In the genomic region with DNA sequence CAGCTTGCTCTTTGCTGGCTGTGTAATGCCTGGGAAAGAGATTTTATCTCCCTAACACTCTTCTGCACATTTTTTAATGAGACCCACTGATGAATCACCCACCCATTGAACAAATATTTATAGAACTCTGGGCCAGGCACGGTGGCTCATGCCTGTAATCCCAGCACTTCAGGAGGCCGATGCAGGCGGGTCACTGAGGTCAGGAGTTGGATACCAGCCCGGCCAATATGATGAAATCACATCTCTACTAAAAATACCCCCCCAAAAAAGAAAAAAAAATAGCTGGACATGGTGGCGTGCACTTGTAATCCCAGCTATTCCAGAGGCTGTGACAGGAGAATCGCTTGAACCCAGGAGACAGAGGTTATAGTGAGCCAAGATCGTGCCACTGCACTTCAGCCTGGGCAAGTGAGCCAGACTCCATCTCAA, we compare ENCODE assay signal across 10 cellular contexts.
A peak's percentile ranks its signal among the peaks of the same experiment; 100 is the strongest.
DNase-seq lines count a peak whose midpoint lies in the region; ATAC-seq and TF ChIP-seq lines count a peak whose summit lies in the region.
"Had no signal": no experiment of that assay in that cellular context is flagged by ENCODE, and none has a peak within 500 bp of the region (broad histone marks: within the 10 kb centered on the region; RNA-seq: fewer than 3 reads in every experiment).

No MANE protein-coding gene starts in this region.

- intact Hi-C loops in dendritic cell treated with granulocyte-macrophage colony-stimulating factor and Interleukin-4, amounts not matched to agents 40 ng/mL and 50 ng/mL, for 4 days (cut with micrococcal nuclease): no loop called here

- peaks cover 7 to 29% (median 15%) of the 10 kb centered on the region in 4 donors for H3K4me1 ChIP-seq in liver (ENCODE audit: control insufficient read depth in 4 of 4, insufficient read depth in 4 of 4, low read length in 3 of 4)

- DNase-seq in LNCaP clone FGC (ENCODE audit: low read depth): peak; percentile 62
- DNase-seq in ureter (ENCODE audit: low spot score): peak; percentile 77
- DNase-seq in stimulated activated CD8-positive, alpha-beta memory T cell treated with anti-CD3 and anti-CD28 coated beads, Interleukin-4, amount 100 ng/mL, for 48 hours: no peak
- no peak for DNase-seq in central memory CD4-positive, alpha-beta T cell
- no peak for DNase-seq in foreskin melanocyte
- DNase-seq: activated CD4-positive, alpha-beta T cell treated with anti-CD3 and anti-CD28 coated beads for 48 hours; stimulated activated CD4-positive, alpha-beta T cell treated with anti-CD3 and anti-CD28 coated beads, Interleukin-12 subunit alpha, Interleukin-12 subunit beta, amount 100 ng/mL, for 4 hours had no signal

- peak overlapping the region; percentile 62 for H3K27ac Mint-ChIP-seq in dendritic cell treated with granulocyte-macrophage colony-stimulating factor and Interleukin-4, amounts not matched to agents 40 ng/mL and 50 ng/mL, for 4 days

- H3K9me3 ChIP-seq in liver (ENCODE audit: control insufficient read depth in 4 of 4, low read length in 3 of 4): no peaks in the 10 kb centered on the region

- no peak overlapping the region for H3K9ac ChIP-seq in liver (ENCODE audit: low read depth in 1 of 2, low read length in 2 of 2)

- H3K4me1 Mint-ChIP-seq in dendritic cell treated with granulocyte-macrophage colony-stimulating factor and Interleukin-4, amounts not matched to agents 40 ng/mL and 50 ng/mL, for 4 days (ENCODE audit: low read depth): peaks cover 91% of the 10 kb centered on the region

- 19% methylated on average over 7 of the region's 7 CpGs for WGBS in liver

- H3K36me3 ChIP-seq in liver (ENCODE audit: control insufficient read depth in 4 of 4, insufficient read depth in 3 of 4, low read depth in 1 of 4, low read length in 3 of 4): no peaks in the 10 kb centered on the region

- H3K9me3 Mint-ChIP-seq in dendritic cell treated with granulocyte-macrophage colony-stimulating factor and Interleukin-4, amounts not matched to agents 40 ng/mL and 50 ng/mL, for 4 days: no peaks in the 10 kb centered on the region

- ATAC-seq in HG03432 (IDR thresholded peaks at IDR 0.05; ENCODE audit: unreplicated experiment): no peak

- TF ChIP-seq CTCF in LNCaP clone FGC (IDR thresholded peaks at IDR 0.05; ENCODE audit: control insufficient read depth, extremely low read depth, insufficient read depth) (no peak), liver (IDR thresholded peaks at IDR 0.05; ENCODE audit: low read depth, low read length, missing input control) (no peak)

- H3K27me3 ChIP-seq in liver (ENCODE audit: control insufficient read depth in 4 of 4, insufficient read depth in 4 of 4, low read length in 3 of 4): no peaks in the 10 kb centered on the region

- H3K4me3 ChIP-seq in LNCaP clone FGC (ENCODE audit: low read depth, low read length) (no peak overlapping the region), liver (ENCODE audit: low read depth in 1 of 3, low read length in 3 of 3) (no peak overlapping the region)

- peaks cover 9% of the 10 kb centered on the region for H3K36me3 Mint-ChIP-seq in dendritic cell treated with granulocyte-macrophage colony-stimulating factor and Interleukin-4, amounts not matched to agents 40 ng/mL and 50 ng/mL, for 4 days (ENCODE audit: low read depth)

- H3K27me3 Mint-ChIP-seq in dendritic cell treated with granulocyte-macrophage colony-stimulating factor and Interleukin-4, amounts not matched to agents 40 ng/mL and 50 ng/mL, for 4 days: no peaks in the 10 kb centered on the region

- H3K27ac ChIP-seq in liver (ENCODE audit: low read depth in 1 of 2, low read length in 2 of 2): no peak overlapping the region

- H3K4me3 Mint-ChIP-seq in dendritic cell treated with granulocyte-macrophage colony-stimulating factor and Interleukin-4, amounts not matched to agents 40 ng/mL and 50 ng/mL, for 4 days: no peak overlapping the region

- peak; percentile 48 to 51 for TF ChIP-seq RAD21 in liver (IDR thresholded peaks at IDR 0.05)

TF ChIP-seq in liver, 16 proteins besides CTCF, POLR2A, EP300 and RAD21:
- peak; percentile 88 for TF ChIP-seq NR2F2 (IDR thresholded peaks at IDR 0.05)
- TF ChIP-seq REST (IDR thresholded peaks at IDR 0.05): peak; percentile 21
- no peak for TF ChIP-seq FOXA1 (IDR thresholded peaks at IDR 0.05)
- peak in 1 of 2 donors; percentile 18 for TF ChIP-seq EGR1 (IDR thresholded peaks at IDR 0.05; ENCODE audit: low read depth in 2 of 2)
- peak; percentile 48 for TF ChIP-seq SP1 (IDR thresholded peaks at IDR 0.05)
- TF ChIP-seq MAX (IDR thresholded peaks at IDR 0.05): peak; percentile 43
- TF ChIP-seq FOXA2 (IDR thresholded peaks at IDR 0.05): no peak
- no peak for TF ChIP-seq ZBTB33 (IDR thresholded peaks at IDR 0.05)
- TF ChIP-seq RXRA (IDR thresholded peaks at IDR 0.05): peak; percentile 78 to 95
- TF ChIP-seq HNF4A (conservative IDR thresholded peaks at IDR 0.05): peak; percentile 54 to 77
- TF ChIP-seq TAF1 (conservative IDR thresholded peaks at IDR 0.05): no peak
- TF ChIP-seq YY1 (IDR thresholded peaks at IDR 0.05): peak; percentile 54
- peak; percentile 70 to 91 for TF ChIP-seq JUND (IDR thresholded peaks at IDR 0.05)
- no peak for TF ChIP-seq HNF4G (IDR thresholded peaks at IDR 0.05)
- no peak for TF ChIP-seq GABPA (IDR thresholded peaks at IDR 0.05 in 1 of 2, conservative IDR thresholded peaks at IDR 0.05 in 1 of 2)
- TF ChIP-seq, protein P1, sequence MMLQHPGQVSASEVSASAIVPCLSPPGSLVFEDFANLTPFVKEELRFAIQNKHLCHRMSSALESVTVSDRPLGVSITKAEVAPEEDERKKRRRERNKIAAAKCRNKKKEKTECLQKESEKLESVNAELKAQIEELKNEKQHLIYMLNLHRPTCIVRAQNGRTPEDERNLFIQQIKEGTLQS (IDR thresholded peaks at IDR 0.05): peak; percentile 77

Comparison
In these comparisons a context has a peak if more than half of its experiments do, and no peak if none do; other contexts are left out.
1. DNase-seq: peak in LNCaP clone FGC (single experiment) and ureter (single experiment); none in stimulated activated CD8-positive, alpha-beta memory T cell treated with anti-CD3 and anti-CD28 coated beads, Interleukin-4, amount 100 ng/mL, for 48 hours (single experiment), central memory CD4-positive, alpha-beta T cell (single experiment) and foreskin melanocyte (single experiment).